In the genomic region with DNA sequence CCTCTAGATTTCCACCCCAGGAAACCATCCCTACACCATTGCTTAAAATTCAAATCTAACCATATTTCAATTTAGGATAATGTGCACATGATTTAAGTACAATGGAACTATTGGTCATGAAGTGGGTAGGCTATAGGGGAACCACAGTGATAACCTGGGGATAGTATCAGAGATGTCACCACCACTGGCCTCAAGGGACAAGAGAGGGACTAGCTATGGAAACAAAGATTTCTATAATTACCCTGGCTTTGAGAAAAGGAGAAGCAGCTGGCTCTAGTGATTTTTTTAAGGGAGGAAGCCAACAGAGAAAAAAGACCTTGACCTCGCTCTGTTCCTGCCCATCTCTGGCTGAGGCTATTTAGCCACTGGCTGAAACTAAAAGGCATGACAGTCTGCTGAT, we compare ENCODE assay signal across 19 cellular contexts.
"Had no signal": no experiment of that assay in that cellular context is flagged by ENCODE, and none has a peak within 500 bp of the region (broad histone marks: within the 10 kb centered on the region; RNA-seq: fewer than 3 reads in every experiment).

No MANE protein-coding gene starts in this region.

- H3K9me3 ChIP-seq: adrenal gland had no signal

- H3K36me3 Mint-ChIP-seq: activated naive CD8-positive, alpha-beta T cell treated with anti-CD3 and anti-CD28 coated beads, Interleukin-2, amount 10 ng/mL, durations not matched to agents 7 days and 5 days; IgD-negative memory B cell; T-cell had no signal

- H3K27ac Mint-ChIP-seq: activated CD4-positive, alpha-beta T cell treated with anti-CD3 and anti-CD28 coated beads for 36 hours; activated CD8-positive, alpha-beta T cell treated with anti-CD3 and anti-CD28 coated beads for 36 hours; activated naive CD8-positive, alpha-beta T cell treated with anti-CD3 and anti-CD28 coated beads, Interleukin-2, amount 10 ng/mL, durations not matched to agents 7 days and 5 days; activated T-cell treated with anti-CD3 and anti-CD28 coated beads, Interleukin-2, amount 50 U/mL, for 72 hours; activated T-helper 2 cell treated with anti-CD3 and anti-CD28 coated beads, Interferon-gamma antibody, Interleukin-2, Interleukin-4, amounts not matched to agents 10 μg/mL and 5 μg/mL and 100 μg/mL, durations not matched to agents 14 hours and 24 hours and 36 hours; IgD-negative memory B cell; T-cell had no signal

- H3K36me3 ChIP-seq: adrenal gland, WERI-Rb-1 had no signal

- H3K4me3 Mint-ChIP-seq: activated CD4-positive, alpha-beta T cell treated with anti-CD3 and anti-CD28 coated beads for 36 hours; activated CD8-positive, alpha-beta T cell treated with anti-CD3 and anti-CD28 coated beads for 36 hours; activated naive CD8-positive, alpha-beta T cell treated with anti-CD3 and anti-CD28 coated beads, Interleukin-2, amount 10 ng/mL, durations not matched to agents 7 days and 5 days; activated T-cell treated with anti-CD3 and anti-CD28 coated beads, Interleukin-2, amount 50 U/mL, for 72 hours; IgD-negative memory B cell; T-cell had no signal

- H3K4me3 ChIP-seq: adrenal gland, SK-N-MC had no signal

- H3K27ac ChIP-seq: adrenal gland, SK-N-MC, WERI-Rb-1 had no signal

- DNase-seq: activated CD4-positive, alpha-beta T cell treated with anti-CD3 and anti-CD28 coated beads for 36 hours; activated CD4-positive, alpha-beta T cell treated with anti-CD3 and anti-CD28 coated beads, Interleukin-2, amount 50 U/mL, for 1 hour; activated CD8-positive, alpha-beta memory T cell treated with anti-CD3 and anti-CD28 coated beads, Interleukin-2, amount 50 U/mL, for 4 hours; activated CD8-positive, alpha-beta T cell treated with anti-CD3 and anti-CD28 coated beads for 36 hours; activated naive CD4-positive, alpha-beta T cell treated with anti-CD3 and anti-CD28 coated beads, Interleukin-2, amount 50 U/mL, for 16 hours; activated naive CD8-positive, alpha-beta T cell treated with anti-CD3 and anti-CD28 coated beads, Interleukin-2, amount 10 ng/mL, durations not matched to agents 7 days and 5 days; activated T-cell treated with anti-CD3 and anti-CD28 coated beads, Interleukin-2, amount 50 U/mL, for 72 hours; anterior cingulate cortex; cerebellar nuclear complex; KG1; NCI-H1694; T-cell; T-helper 2 cell; T1000; WERI-Rb-1 had no signal

- H3K27me3 ChIP-seq: adrenal gland had no signal

- H3K9me3 Mint-ChIP-seq: activated CD8-positive, alpha-beta T cell treated with anti-CD3 and anti-CD28 coated beads for 36 hours; activated naive CD8-positive, alpha-beta T cell treated with anti-CD3 and anti-CD28 coated beads, Interleukin-2, amount 10 ng/mL, durations not matched to agents 7 days and 5 days; activated T-cell treated with anti-CD3 and anti-CD28 coated beads, Interleukin-2, amount 50 U/mL, for 72 hours; activated T-helper 2 cell treated with anti-CD3 and anti-CD28 coated beads, Interferon-gamma antibody, Interleukin-2, Interleukin-4, amounts not matched to agents 10 μg/mL and 5 μg/mL and 100 μg/mL, durations not matched to agents 14 hours and 24 hours and 36 hours; T-cell had no signal

- H3K4me1 Mint-ChIP-seq: activated CD4-positive, alpha-beta T cell treated with anti-CD3 and anti-CD28 coated beads for 36 hours; activated naive CD8-positive, alpha-beta T cell treated with anti-CD3 and anti-CD28 coated beads, Interleukin-2, amount 10 ng/mL, durations not matched to agents 7 days and 5 days; IgD-negative memory B cell; T-cell had no signal
